ENCODE assay signal across 1 cellular context in genomic region chr2:232634319-232635150, GRCh38.
TF ChIP-seq lines count a peak whose summit lies in the region.

No MANE protein-coding gene starts in this region.

TF ChIP-seq in IMR-90, 13 proteins besides CTCF, POLR2A, EP300 and RAD21 (continued from another document):
- TF ChIP-seq USF2 (IDR thresholded peaks at IDR 0.05; ENCODE audit: low read depth, low read length), result no peak
